Comparison of ENCODE assay signal across 24 cellular contexts in the genomic region with DNA sequence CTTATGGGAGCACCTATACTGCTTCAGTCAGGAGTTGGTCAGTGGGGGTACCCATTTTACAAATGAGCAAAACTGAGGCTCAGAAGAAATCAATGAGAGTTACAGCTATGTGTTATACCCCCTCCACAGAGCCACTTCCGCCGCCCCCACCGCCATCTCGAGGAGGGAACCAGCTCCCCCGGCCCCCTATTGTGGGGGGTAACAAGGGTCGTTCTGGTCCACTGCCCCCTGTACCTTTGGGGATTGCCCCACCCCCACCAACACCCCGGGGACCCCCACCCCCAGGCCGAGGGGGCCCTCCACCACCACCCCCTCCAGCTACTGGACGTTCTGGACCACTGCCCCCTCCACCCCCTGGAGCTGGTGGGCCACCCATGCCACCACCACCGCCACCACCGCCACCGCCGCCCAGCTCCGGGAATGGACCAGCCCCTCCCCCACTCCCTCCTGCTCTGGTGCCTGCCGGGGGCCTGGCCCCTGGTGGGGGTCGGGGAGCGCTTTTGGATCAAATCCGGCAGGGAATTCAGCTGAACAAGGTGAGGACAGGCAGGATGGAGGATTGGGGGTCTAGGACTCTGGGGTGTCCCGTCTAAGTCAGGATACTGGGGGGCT. TPM values are rescaled to one million over a fixed set of nuclear protein-coding genes. Genes with fewer than 3 reads are reported as not detected.
"Had no signal": no experiment of that assay in that cellular context is flagged by ENCODE, and none has a peak within 500 bp of the region (broad histone marks: within the 10 kb centered on the region; RNA-seq: fewer than 3 reads in every experiment).

No MANE protein-coding gene starts in this region.

- DNase-seq: dermis blood vessel endothelial cell; effector memory CD4-positive, alpha-beta T cell; erythroblast; head of caudate nucleus; left lung; mesenchymal stem cell; mucosa of descending colon; naive B cell; sigmoid colon; stimulated activated CD4-positive, alpha-beta T cell treated with anti-CD3 and anti-CD28 coated beads, Interleukin-2, amount 100 ng/mL, for 48 hours; stimulated activated naive B cell treated with anti-CD40 and anti-IgM and Interleukin-4, amounts not matched to agents 10 μg/mL and 1 μg/mL and 100 μg/mL, for 72 hours; stomach; thyroid gland; trophoblast cell had no signal

- H3K36me3 Mint-ChIP-seq: mesothelial cell of epicardium had no signal

- H3K27ac Mint-ChIP-seq: mesothelial cell of epicardium; natural killer cell treated with Interleukin-12 subunit alpha and Interleukin-12 subunit beta and Interleukin-15 and Interleukin-18, amount 100 ng/mL, for 72 hours; progenitor cell of endocrine pancreas; stimulated activated naive B cell treated with anti-CD40 and anti-IgM and Interleukin-4, amounts not matched to agents 10 μg/mL and 1 μg/mL and 100 μg/mL, for 72 hours had no signal

- H3K4me1 Mint-ChIP-seq: mesothelial cell of epicardium had no signal

- ATAC-seq: left lung; mucosa of descending colon; natural killer cell treated with Interleukin-12 subunit alpha and Interleukin-12 subunit beta and Interleukin-15 and Interleukin-18, amount 100 ng/mL, for 72 hours; stimulated activated naive B cell treated with anti-CD40 and anti-IgM and Interleukin-4, amounts not matched to agents 10 μg/mL and 1 μg/mL and 100 μg/mL, for 72 hours had no signal

- H3K4me3 Mint-ChIP-seq: mesothelial cell of epicardium; natural killer cell treated with Interleukin-12 subunit alpha and Interleukin-12 subunit beta and Interleukin-15 and Interleukin-18, amount 100 ng/mL, for 72 hours; stimulated activated naive B cell treated with anti-CD40 and anti-IgM and Interleukin-4, amounts not matched to agents 10 μg/mL and 1 μg/mL and 100 μg/mL, for 72 hours had no signal

- H3K4me3 ChIP-seq: coronary artery, left lung, mucosa of descending colon, right atrium auricular region, sigmoid colon, stomach, thyroid gland, vagina had no signal

- H2AFZ ChIP-seq: parathyroid adenoma had no signal

- H3K27me3 ChIP-seq: right atrium auricular region, sigmoid colon, vagina had no signal

- H3K4me1 ChIP-seq: parathyroid adenoma, right atrium auricular region, sigmoid colon, stomach, thyroid gland, vagina had no signal

- H3K9ac ChIP-seq: parathyroid adenoma had no signal

- H3K9me3 Mint-ChIP-seq: natural killer cell treated with Interleukin-12 subunit alpha and Interleukin-12 subunit beta and Interleukin-15 and Interleukin-18, amount 100 ng/mL, for 72 hours; stimulated activated naive B cell treated with anti-CD40 and anti-IgM and Interleukin-4, amounts not matched to agents 10 μg/mL and 1 μg/mL and 100 μg/mL, for 72 hours had no signal

- H3K27me3 Mint-ChIP-seq: naive B cell had no signal

- H3K27ac ChIP-seq: coronary artery, left lung, parathyroid adenoma, right atrium auricular region, sigmoid colon, stomach, thyroid gland, vagina had no signal

- H3K36me3 ChIP-seq: right atrium auricular region, sigmoid colon, stomach, thyroid gland, vagina had no signal

- FAIRE-seq: endometrium, frontal cortex, keratinocyte had no signal

- H3K9me3 ChIP-seq: left lung, mucosa of descending colon, right atrium auricular region, sigmoid colon, stomach, thyroid gland, vagina had no signal

RNA-seq across cellular contexts. Expression of a gene that starts 5.0 kb away (rescaled TPM):
- total RNA-seq: dermis blood vessel endothelial cell had no signal
